24 cellular contexts compared by ENCODE assay signal in the genomic region with DNA sequence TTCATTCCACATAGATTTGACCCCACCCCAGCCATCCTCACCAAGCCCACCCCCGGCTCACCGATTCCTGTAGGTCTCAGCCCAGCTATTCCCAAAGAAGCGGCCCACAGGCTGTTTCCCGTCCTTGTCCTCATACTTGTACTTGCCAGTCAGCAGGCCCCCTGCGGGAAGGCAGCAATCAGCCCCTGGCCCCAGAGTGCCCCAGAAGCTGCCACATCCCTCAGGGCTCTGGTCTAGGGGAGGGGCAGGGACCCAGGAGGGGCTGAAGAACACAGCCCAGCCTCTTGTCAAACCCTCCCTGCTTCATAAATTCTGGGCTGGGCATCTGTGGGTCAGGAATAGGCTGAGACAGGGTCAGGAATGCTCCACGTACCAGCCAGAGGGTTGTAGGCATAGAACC.
"Had no signal": no experiment of that assay in that cellular context is flagged by ENCODE, and none has a peak within 500 bp of the region (broad histone marks: within the 10 kb centered on the region; RNA-seq: fewer than 3 reads in every experiment).

No MANE protein-coding gene starts in this region.

- H3K4me3 Mint-ChIP-seq: mesothelial cell of epicardium; stimulated activated memory B cell treated with anti-CD40 and anti-IgM and Interleukin-4, amounts not matched to agents 10 μg/mL and 1 μg/mL and 100 μg/mL, for 72 hours; stimulated activated naive CD8-positive, alpha-beta T cell treated with anti-CD3 and anti-CD28 coated beads, Interleukin-15, amount 100 ng/mL, for 72 hours had no signal

- DNase-seq: islet precursor cell; left ventricle myocardium inferior; mesendoderm; naive B cell; pancreas; posterior cingulate gyrus; retina; right cardiac atrium; stimulated activated CD4-positive, alpha-beta T cell treated with anti-CD3 and anti-CD28 coated beads, Interleukin-1b, Interleukin-23, amount 100 ng/mL, for 48 hours; stimulated activated CD4-positive, alpha-beta T cell treated with anti-CD3 and anti-CD28 coated beads, Interleukin-2, amount 100 ng/mL, for 48 hours; stimulated activated CD4-positive, alpha-beta T cell treated with anti-CD3 and anti-CD28 coated beads, Interleukin-4, amount 100 ng/mL, for 4 hours; stimulated activated CD8-positive, alpha-beta memory T cell treated with anti-CD3 and anti-CD28 coated beads, Interleukin-4, amount 100 ng/mL, for 48 hours; stimulated activated naive CD4-positive, alpha-beta T cell treated with Interleukin-2 at 50 U/mL for 16 hours; stimulated activated naive CD8-positive, alpha-beta T cell treated with anti-CD3 and anti-CD28 coated beads, Interleukin-15, amount 100 ng/mL, for 72 hours; substantia nigra; uterus had no signal

- H3K4me2 ChIP-seq: hepatocyte, smooth muscle cell had no signal

- H3K4me3 ChIP-seq: hepatocyte, left ventricle myocardium inferior, lung, pancreas, prostate gland, smooth muscle cell, tibial nerve, uterus had no signal

- H3K27ac Mint-ChIP-seq: mesothelial cell of epicardium; stimulated activated memory B cell treated with anti-CD40 and anti-IgM and Interleukin-4, amounts not matched to agents 10 μg/mL and 1 μg/mL and 100 μg/mL, for 72 hours; stimulated activated naive CD8-positive, alpha-beta T cell treated with anti-CD3 and anti-CD28 coated beads, Interleukin-15, amount 100 ng/mL, for 72 hours; type B pancreatic cell had no signal

- H3K27me3 Mint-ChIP-seq: naive B cell; stimulated activated memory B cell treated with anti-CD40 and anti-IgM and Interleukin-4, amounts not matched to agents 10 μg/mL and 1 μg/mL and 100 μg/mL, for 72 hours; stimulated activated naive CD8-positive, alpha-beta T cell treated with anti-CD3 and anti-CD28 coated beads, Interleukin-15, amount 100 ng/mL, for 72 hours; type B pancreatic cell had no signal

- H3K9me3 Mint-ChIP-seq: mesothelial cell of epicardium; naive B cell; stimulated activated memory B cell treated with anti-CD40 and anti-IgM and Interleukin-4, amounts not matched to agents 10 μg/mL and 1 μg/mL and 100 μg/mL, for 72 hours; stimulated activated naive CD8-positive, alpha-beta T cell treated with anti-CD3 and anti-CD28 coated beads, Interleukin-15, amount 100 ng/mL, for 72 hours; type B pancreatic cell had no signal

- H3K36me3 ChIP-seq: uterus had no signal

- H3K9me3 ChIP-seq: left ventricle myocardium inferior, pancreas, prostate gland, tibial nerve, uterus had no signal

- H3K27ac ChIP-seq: hepatocyte, left ventricle myocardium inferior, pancreas, prostate gland, tibial nerve, uterus had no signal

- ATAC-seq: pancreas; right cardiac atrium; stimulated activated memory B cell treated with anti-CD40 and anti-IgM and Interleukin-4, amounts not matched to agents 10 μg/mL and 1 μg/mL and 100 μg/mL, for 72 hours; stimulated activated naive CD8-positive, alpha-beta T cell treated with anti-CD3 and anti-CD28 coated beads, Interleukin-15, amount 100 ng/mL, for 72 hours had no signal

- H3K27me3 ChIP-seq: hepatocyte, pancreas, tibial nerve, uterus had no signal

- H2AFZ ChIP-seq: hepatocyte had no signal

- H3K4me1 ChIP-seq: prostate gland had no signal
